ENCODE assay signal across 9 cellular contexts in the genomic region with DNA sequence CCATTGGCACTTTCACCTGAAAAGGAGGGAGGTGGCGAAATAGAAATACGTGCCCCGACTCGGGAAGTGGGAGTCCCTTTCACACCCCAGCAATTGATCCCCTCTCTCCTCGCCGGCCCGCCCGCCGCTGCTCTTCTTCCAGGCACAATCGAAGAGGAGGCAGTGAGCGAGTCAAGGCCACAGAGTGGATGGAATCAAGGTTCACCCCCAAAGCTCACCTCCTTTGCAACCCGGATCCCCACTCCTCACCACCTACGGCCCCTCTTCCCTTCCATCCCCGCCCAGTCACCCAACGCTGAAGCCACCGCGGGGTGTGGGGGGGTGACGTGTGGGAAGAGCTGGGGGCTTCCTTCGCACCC. TPM values are rescaled to one million over a fixed set of nuclear protein-coding genes. Genes with fewer than 3 reads are reported as not detected.
DNase-seq lines count a peak whose midpoint lies in the region; ATAC-seq and TF ChIP-seq lines count a peak whose summit lies in the region.
"Had no signal": no experiment of that assay in that cellular context is flagged by ENCODE, and none has a peak within 500 bp of the region (broad histone marks: within the 10 kb centered on the region; RNA-seq: fewer than 3 reads in every experiment).

No MANE protein-coding gene starts in this region.

- H3K36me3 Mint-ChIP-seq in activated T-cell treated with anti-CD3 and anti-CD28 coated beads, Interleukin-2, amount 50 U/mL, for 72 hours (ENCODE audit: insufficient read depth in 2 of 2), result no peaks in the 10 kb centered on the region
- H3K36me3 Mint-ChIP-seq in activated naive CD4-positive, alpha-beta T cell treated with anti-CD3 and anti-CD28 coated beads, Interleukin-2, amount 50 U/mL, for 72 hours, result peaks cover 0 to 6% of the 10 kb centered on the region in 2 donors

- peak overlapping the region; percentile 73 for H3K4me3 Mint-ChIP-seq in activated T-cell treated with anti-CD3 and anti-CD28 coated beads, Interleukin-2, amount 50 U/mL, for 72 hours

- H3K27me3 Mint-ChIP-seq in activated T-cell treated with anti-CD3 and anti-CD28 coated beads, Interleukin-2, amount 50 U/mL, for 72 hours (ENCODE audit: low read depth), result peaks cover 59% of the 10 kb centered on the region

- H3K27me3 ChIP-seq in spleen (replicated peaks in 1 of 7), result peaks cover 0 to 94% (median 37%) of the 10 kb centered on the region in 7 donors
- H3K27me3 ChIP-seq: vagina had no signal

- no peak for TF ChIP-seq CTCF in spleen (IDR thresholded peaks at IDR 0.05 in 8 of 11, conservative IDR thresholded peaks at IDR 0.05 in 3 of 11)

- peak overlapping the region; percentile 71 for H3K4me3 ChIP-seq in iPS-18c (ENCODE audit: insufficient read depth, low read depth, low read length)
- peak overlapping the region in 5 of 8 donors; percentile 9 to 67 (median 37) for H3K4me3 ChIP-seq in spleen

- H3K4me1 Mint-ChIP-seq in activated T-cell treated with anti-CD3 and anti-CD28 coated beads, Interleukin-2, amount 50 U/mL, for 72 hours (ENCODE audit: low read depth), result no peaks in the 10 kb centered on the region

- peaks cover 0 to 20% (median 14%) of the 10 kb centered on the region in 6 donors for H3K4me1 ChIP-seq in spleen

- no peak for TF ChIP-seq POLR2A in spleen (IDR thresholded peaks at IDR 0.05)

- H3K27ac Mint-ChIP-seq in activated T-cell treated with anti-CD3 and anti-CD28 coated beads, Interleukin-2, amount 50 U/mL, for 72 hours, result no peak overlapping the region
- H3K27ac Mint-ChIP-seq in activated naive CD4-positive, alpha-beta T cell treated with anti-CD3 and anti-CD28 coated beads, Interleukin-2, amount 50 U/mL, for 72 hours, result no peak overlapping the region

- ATAC-seq in activated T-cell treated with anti-CD3 and anti-CD28 coated beads, Interleukin-2, amount 50 U/mL, for 72 hours (replicated peaks in 1 of 2), result no peak
- ATAC-seq in activated naive CD4-positive, alpha-beta T cell treated with anti-CD3 and anti-CD28 coated beads, Interleukin-2, amount 50 U/mL, for 72 hours, result peak; percentile 16
- ATAC-seq in HG02840 (IDR thresholded peaks at IDR 0.05; ENCODE audit: low FRiP score, unreplicated experiment), result no peak

- WGBS in spleen, 5 donors, result 12 to 20% (median 17%) methylated on average over 19 of the region's 19 CpGs

- intact Hi-C loops in spleen (cut with DNase I; ENCODE audit: low total_unique reads), result no loop called here

- no peak for DNase-seq in activated T-cell treated with anti-CD3 and anti-CD28 coated beads, Interleukin-2, amount 50 U/mL, for 72 hours
- DNase-seq in activated T-cell treated with anti-CD3 and anti-CD28 coated beads, Interleukin-2, amount 50 U/mL, for 1 hour, result no peak
- DNase-seq in activated naive CD4-positive, alpha-beta T cell treated with anti-CD3 and anti-CD28 coated beads, Interleukin-2, amount 50 U/mL, for 72 hours (ENCODE audit: low spot score in 2 of 2), result no peak
- DNase-seq in spleen, result no peak
- no peak for DNase-seq in retina
- DNase-seq in NCI-H2029 treated with DMSO at 0.1 percent for 48 hours (lab: John Stamatoyannopoulos, UW), result no peak

- no peaks in the 10 kb centered on the region for H3K9me3 Mint-ChIP-seq in activated T-cell treated with anti-CD3 and anti-CD28 coated beads, Interleukin-2, amount 50 U/mL, for 72 hours
- H3K9me3 Mint-ChIP-seq in activated naive CD4-positive, alpha-beta T cell treated with anti-CD3 and anti-CD28 coated beads, Interleukin-2, amount 50 U/mL, for 72 hours, result no peaks in the 10 kb centered on the region

- no peaks in the 10 kb centered on the region for H3K36me3 ChIP-seq in spleen
- H3K36me3 ChIP-seq: vagina had no signal

- no peaks in the 10 kb centered on the region for H3K9me3 ChIP-seq in iPS-18c (ENCODE audit: control insufficient read depth, insufficient read depth, low read length)
- no peaks in the 10 kb centered on the region for H3K9me3 ChIP-seq in spleen
- H3K9me3 ChIP-seq: vagina had no signal

- H3K27ac ChIP-seq in spleen, result no peak overlapping the region
- H3K27ac ChIP-seq: vagina had no signal

RNA-seq across cellular contexts. Expression of a gene that starts 0.8 kb away (rescaled TPM):
- total RNA-seq in activated T-cell treated with anti-CD3 and anti-CD28 coated beads, Interleukin-2, amount 50 U/mL, for 72 hours, result not detected
- total RNA-seq in activated naive CD4-positive, alpha-beta T cell treated with anti-CD3 and anti-CD28 coated beads, Interleukin-2, amount 50 U/mL, for 72 hours, result not detected
- not detected for total RNA-seq in spleen
- polyA plus RNA-seq in spleen, result not detected
- total RNA-seq: vagina had no signal

Comparison
In these comparisons a context has a peak if more than half of its experiments do, and no peak if none do; other contexts are left out.
1. ATAC-seq: peak in activated naive CD4-positive, alpha-beta T cell treated with anti-CD3 and anti-CD28 coated beads, Interleukin-2, amount 50 U/mL, for 72 hours (2 of 2); none in activated T-cell treated with anti-CD3 and anti-CD28 coated beads, Interleukin-2, amount 50 U/mL, for 72 hours (0 of 2) and HG02840 (single experiment).